ENCODE assay signal across 1 cellular context in genomic region chr2:218323526-218324472, GRCh38.
TF ChIP-seq lines count a peak whose summit lies in the region.

No MANE protein-coding gene starts in this region.

TF ChIP-seq in K562, 482 proteins besides CTCF, POLR2A, EP300 and RAD21 (continued from another document):
- TF ChIP-seq NFE2L1 (tag; IDR thresholded peaks at IDR 0.05; ENCODE audit: borderline replicate concordance, low read depth) = no peak
- TF ChIP-seq, protein P1, sequence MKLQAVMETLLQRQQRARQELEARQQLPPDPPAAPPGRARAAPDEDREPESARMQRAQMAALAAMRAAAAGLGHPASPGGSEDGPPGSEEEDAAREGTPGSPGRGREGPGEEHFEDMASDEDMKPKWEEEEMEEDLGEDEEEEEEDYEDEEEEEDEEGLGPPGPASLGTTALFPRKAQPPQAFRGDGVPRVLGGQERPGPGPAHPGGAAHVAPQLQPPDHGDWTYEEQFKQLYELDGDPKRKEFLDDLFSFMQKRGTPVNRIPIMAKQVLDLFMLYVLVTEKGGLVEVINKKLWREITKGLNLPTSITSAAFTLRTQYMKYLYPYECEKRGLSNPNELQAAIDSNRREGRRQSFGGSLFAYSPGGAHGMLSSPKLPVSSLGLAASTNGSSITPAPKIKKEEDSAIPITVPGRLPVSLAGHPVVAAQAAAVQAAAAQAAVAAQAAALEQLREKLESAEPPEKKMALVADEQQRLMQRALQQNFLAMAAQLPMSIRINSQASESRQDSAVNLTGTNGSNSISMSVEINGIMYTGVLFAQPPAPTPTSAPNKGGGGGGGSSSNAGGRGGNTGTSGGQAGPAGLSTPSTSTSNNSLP (IDR thresholded peaks at IDR 0.05; ENCODE audit: borderline replicate concordance, low read depth, low read length) = no peak
- TF ChIP-seq CC2D1A (IDR thresholded peaks at IDR 0.05) = no peak
- TF ChIP-seq PTBP1 (IDR thresholded peaks at IDR 0.05; ENCODE audit: low read depth, low read length) = no peak
- no peak for TF ChIP-seq NR4A1 (CRISPR knock-in tag; IDR thresholded peaks at IDR 0.05)
- TF ChIP-seq NR4A1 (tag; IDR thresholded peaks at IDR 0.05) = no peak
- TF ChIP-seq ZFP1 (CRISPR knock-in tag; IDR thresholded peaks at IDR 0.05) = no peak
- TF ChIP-seq ZNF699 (CRISPR knock-in tag; IDR thresholded peaks at IDR 0.05; ENCODE audit: insufficient replicate concordance) = no peak
- TF ChIP-seq KAT7 (CRISPR knock-in tag; IDR thresholded peaks at IDR 0.05; ENCODE audit: borderline replicate concordance) = no peak
- TF ChIP-seq GABPB2 (CRISPR knock-in tag; conservative IDR thresholded peaks at IDR 0.05) = no peak
- no peak for TF ChIP-seq BRD4 (IDR thresholded peaks at IDR 0.05)
- TF ChIP-seq ZNF445 (CRISPR knock-in tag; IDR thresholded peaks at IDR 0.05; ENCODE audit: low read depth) = no peak
- no peak for TF ChIP-seq BMI1 (IDR thresholded peaks at IDR 0.05; ENCODE audit: low read length)
- TF ChIP-seq THRAP3 (IDR thresholded peaks at IDR 0.05; ENCODE audit: borderline replicate concordance) = no peak
- no peak for TF ChIP-seq NONO (IDR thresholded peaks at IDR 0.05; ENCODE audit: low read depth in 2 of 2, low read length in 1 of 2)
- TF ChIP-seq ZNF740 (CRISPR knock-in tag; IDR thresholded peaks at IDR 0.05) = no peak
- no peak for TF ChIP-seq ZNF740 (tag; IDR thresholded peaks at IDR 0.05)
- TF ChIP-seq, protein P2, sequence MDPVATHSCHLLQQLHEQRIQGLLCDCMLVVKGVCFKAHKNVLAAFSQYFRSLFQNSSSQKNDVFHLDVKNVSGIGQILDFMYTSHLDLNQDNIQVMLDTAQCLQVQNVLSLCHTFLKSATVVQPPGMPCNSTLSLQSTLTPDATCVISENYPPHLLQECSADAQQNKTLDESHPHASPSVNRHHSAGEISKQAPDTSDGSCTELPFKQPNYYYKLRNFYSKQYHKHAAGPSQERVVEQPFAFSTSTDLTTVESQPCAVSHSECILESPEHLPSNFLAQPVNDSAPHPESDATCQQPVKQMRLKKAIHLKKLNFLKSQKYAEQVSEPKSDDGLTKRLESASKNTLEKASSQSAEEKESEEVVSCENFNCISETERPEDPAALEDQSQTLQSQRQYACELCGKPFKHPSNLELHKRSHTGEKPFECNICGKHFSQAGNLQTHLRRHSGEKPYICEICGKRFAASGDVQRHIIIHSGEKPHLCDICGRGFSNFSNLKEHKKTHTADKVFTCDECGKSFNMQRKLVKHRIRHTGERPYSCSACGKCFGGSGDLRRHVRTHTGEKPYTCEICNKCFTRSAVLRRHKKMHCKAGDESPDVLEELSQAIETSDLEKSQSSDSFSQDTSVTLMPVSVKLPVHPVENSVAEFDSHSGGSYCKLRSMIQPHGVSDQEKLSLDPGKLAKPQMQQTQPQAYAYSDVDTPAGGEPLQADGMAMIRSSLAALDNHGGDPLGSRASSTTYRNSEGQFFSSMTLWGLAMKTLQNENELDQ (CRISPR knock-in tag; IDR thresholded peaks at IDR 0.05; ENCODE audit: borderline replicate concordance) = no peak
- TF ChIP-seq, protein P3, sequence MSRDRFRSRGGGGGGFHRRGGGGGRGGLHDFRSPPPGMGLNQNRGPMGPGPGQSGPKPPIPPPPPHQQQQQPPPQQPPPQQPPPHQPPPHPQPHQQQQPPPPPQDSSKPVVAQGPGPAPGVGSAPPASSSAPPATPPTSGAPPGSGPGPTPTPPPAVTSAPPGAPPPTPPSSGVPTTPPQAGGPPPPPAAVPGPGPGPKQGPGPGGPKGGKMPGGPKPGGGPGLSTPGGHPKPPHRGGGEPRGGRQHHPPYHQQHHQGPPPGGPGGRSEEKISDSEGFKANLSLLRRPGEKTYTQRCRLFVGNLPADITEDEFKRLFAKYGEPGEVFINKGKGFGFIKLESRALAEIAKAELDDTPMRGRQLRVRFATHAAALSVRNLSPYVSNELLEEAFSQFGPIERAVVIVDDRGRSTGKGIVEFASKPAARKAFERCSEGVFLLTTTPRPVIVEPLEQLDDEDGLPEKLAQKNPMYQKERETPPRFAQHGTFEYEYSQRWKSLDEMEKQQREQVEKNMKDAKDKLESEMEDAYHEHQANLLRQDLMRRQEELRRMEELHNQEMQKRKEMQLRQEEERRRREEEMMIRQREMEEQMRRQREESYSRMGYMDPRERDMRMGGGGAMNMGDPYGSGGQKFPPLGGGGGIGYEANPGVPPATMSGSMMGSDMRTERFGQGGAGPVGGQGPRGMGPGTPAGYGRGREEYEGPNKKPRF (IDR thresholded peaks at IDR 0.05; ENCODE audit: low read depth, low read length) = no peak
- TF ChIP-seq, protein P4, sequence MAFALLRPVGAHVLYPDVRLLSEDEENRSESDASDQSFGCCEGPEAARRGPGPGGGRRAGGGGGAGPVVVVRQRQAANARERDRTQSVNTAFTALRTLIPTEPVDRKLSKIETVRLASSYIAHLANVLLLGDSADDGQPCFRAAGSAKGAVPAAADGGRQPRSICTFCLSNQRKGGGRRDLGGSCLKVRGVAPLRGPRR (CRISPR knock-in tag; IDR thresholded peaks at IDR 0.05) = no peak
- TF ChIP-seq MEF2D (tag; conservative IDR thresholded peaks at IDR 0.05; ENCODE audit: low read depth) = no peak
- TF ChIP-seq SAFB2 (IDR thresholded peaks at IDR 0.05; ENCODE audit: borderline replicate concordance, low read depth, low read length, severe bottlenecking) = no peak
- TF ChIP-seq BRF1 (IDR thresholded peaks at IDR 0.05; ENCODE audit: borderline replicate concordance, extremely low read depth, insufficient read length) = no peak
- no peak for TF ChIP-seq RBM39 (optimal IDR thresholded peaks at IDR 0.05; ENCODE audit: low read depth, low read length)
- TF ChIP-seq, protein P5, sequence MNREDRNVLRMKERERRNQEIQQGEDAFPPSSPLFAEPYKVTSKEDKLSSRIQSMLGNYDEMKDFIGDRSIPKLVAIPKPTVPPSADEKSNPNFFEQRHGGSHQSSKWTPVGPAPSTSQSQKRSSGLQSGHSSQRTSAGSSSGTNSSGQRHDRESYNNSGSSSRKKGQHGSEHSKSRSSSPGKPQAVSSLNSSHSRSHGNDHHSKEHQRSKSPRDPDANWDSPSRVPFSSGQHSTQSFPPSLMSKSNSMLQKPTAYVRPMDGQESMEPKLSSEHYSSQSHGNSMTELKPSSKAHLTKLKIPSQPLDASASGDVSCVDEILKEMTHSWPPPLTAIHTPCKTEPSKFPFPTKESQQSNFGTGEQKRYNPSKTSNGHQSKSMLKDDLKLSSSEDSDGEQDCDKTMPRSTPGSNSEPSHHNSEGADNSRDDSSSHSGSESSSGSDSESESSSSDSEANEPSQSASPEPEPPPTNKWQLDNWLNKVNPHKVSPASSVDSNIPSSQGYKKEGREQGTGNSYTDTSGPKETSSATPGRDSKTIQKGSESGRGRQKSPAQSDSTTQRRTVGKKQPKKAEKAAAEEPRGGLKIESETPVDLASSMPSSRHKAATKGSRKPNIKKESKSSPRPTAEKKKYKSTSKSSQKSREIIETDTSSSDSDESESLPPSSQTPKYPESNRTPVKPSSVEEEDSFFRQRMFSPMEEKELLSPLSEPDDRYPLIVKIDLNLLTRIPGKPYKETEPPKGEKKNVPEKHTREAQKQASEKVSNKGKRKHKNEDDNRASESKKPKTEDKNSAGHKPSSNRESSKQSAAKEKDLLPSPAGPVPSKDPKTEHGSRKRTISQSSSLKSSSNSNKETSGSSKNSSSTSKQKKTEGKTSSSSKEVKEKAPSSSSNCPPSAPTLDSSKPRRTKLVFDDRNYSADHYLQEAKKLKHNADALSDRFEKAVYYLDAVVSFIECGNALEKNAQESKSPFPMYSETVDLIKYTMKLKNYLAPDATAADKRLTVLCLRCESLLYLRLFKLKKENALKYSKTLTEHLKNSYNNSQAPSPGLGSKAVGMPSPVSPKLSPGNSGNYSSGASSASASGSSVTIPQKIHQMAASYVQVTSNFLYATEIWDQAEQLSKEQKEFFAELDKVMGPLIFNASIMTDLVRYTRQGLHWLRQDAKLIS (CRISPR knock-in tag; IDR thresholded peaks at IDR 0.05) = no peak
- TF ChIP-seq SIX5 (IDR thresholded peaks at IDR 0.05; ENCODE audit: borderline replicate concordance in 1 of 2, insufficient read depth in 1 of 2, low read depth in 1 of 2, low read length in 2 of 2) = no peak
- TF ChIP-seq ZFP36 (IDR thresholded peaks at IDR 0.05; ENCODE audit: low read depth, low read length, partially characterized antibody) = no peak
- peak; percentile 13 for TF ChIP-seq RBBP5 (IDR thresholded peaks at IDR 0.05; ENCODE audit: borderline replicate concordance, insufficient read depth, low read length, poor library complexity, severe bottlenecking)
